ENCODE assay signal across 13 cellular contexts in the genomic region with DNA sequence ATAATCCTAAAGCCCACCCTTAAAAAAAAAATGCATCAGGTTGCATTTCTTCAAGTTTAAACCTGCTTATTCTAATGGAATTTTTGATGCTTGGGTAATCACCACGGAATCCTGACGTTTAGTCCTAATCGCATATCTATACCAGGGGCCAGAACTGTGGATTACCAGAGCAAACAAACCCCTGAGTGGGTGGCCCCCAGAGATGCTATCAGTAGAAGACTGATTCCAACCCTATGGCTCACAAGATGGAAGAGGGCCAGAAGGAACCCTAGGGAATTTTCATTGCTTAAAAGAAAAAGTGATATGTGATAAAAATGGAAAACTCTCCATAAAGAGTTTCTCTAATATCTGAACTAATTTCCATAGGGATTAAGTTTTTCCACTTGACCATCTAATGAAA.
DNase-seq lines count a peak whose midpoint lies in the region; TF ChIP-seq lines count a peak whose summit lies in the region.
"Had no signal": no experiment of that assay in that cellular context is flagged by ENCODE, and none has a peak within 500 bp of the region (broad histone marks: within the 10 kb centered on the region; RNA-seq: fewer than 3 reads in every experiment).

No MANE protein-coding gene starts in this region.

- H3K4me3 ChIP-seq in SJSA1 = no peak overlapping the region
- no peak overlapping the region for H3K4me3 ChIP-seq in fibroblast of villous mesenchyme (ENCODE audit: low read depth, low read length)

- peak overlapping the region; percentile 90 for H3K27ac ChIP-seq in SJSA1

- no peaks in the 10 kb centered on the region for H3K36me3 ChIP-seq in SJSA1

- no peaks in the 10 kb centered on the region for H3K27me3 ChIP-seq in SJSA1 (replicated peaks)

- TF ChIP-seq CTCF in fibroblast of villous mesenchyme (IDR thresholded peaks at IDR 0.05; ENCODE audit: insufficient read depth, low read depth, low read length) (no peak), GM20000 (IDR thresholded peaks at IDR 0.05; ENCODE audit: extremely low read depth, missing control alignments) (no peak)

- peak; percentile 32 for DNase-seq in A172 (ENCODE audit: low spot score)
- peak; percentile 79 for DNase-seq in ELR (ENCODE audit: low read depth)
- DNase-seq in SJSA1 (ENCODE audit: low read depth in 1 of 2, low spot score in 2 of 2) = peak; percentile 93 to 95
- DNase-seq in fibroblast of villous mesenchyme (ENCODE audit: low read depth) = peak; percentile 51
- no peak for DNase-seq in activated CD4-positive, alpha-beta T cell treated with anti-CD3 and anti-CD28 coated beads, Interleukin-2, amount 50 U/mL, for 48 hours
- no peak for DNase-seq in GM20000 (ENCODE audit: low spot score)
- DNase-seq in cerebellar nuclear complex (lab: John Stamatoyannopoulos, UW) = no peak
- DNase-seq in NCI-H510A treated with DMSO at 0.1 percent for 48 hours (lab: John Stamatoyannopoulos, UW) = no peak
- DNase-seq: activated CD4-positive, alpha-beta T cell treated with anti-CD3 and anti-CD28 coated beads, Interleukin-2, amount 10 ng/mL, durations not matched to agents 24 days and 14 days; activated T-cell treated with anti-CD3 and anti-CD28 coated beads, Interleukin-2, amount 50 U/mL, for 4 hours; dermis blood vessel endothelial cell; left ventricle myocardium superior; NCI-H2029 had no signal

- peaks cover 45% of the 10 kb centered on the region for H3K4me1 ChIP-seq in SJSA1 (replicated peaks)

- H3K9me3 ChIP-seq in SJSA1 (replicated peaks) = no peaks in the 10 kb centered on the region

Comparison
In these comparisons a context has a peak if more than half of its experiments do, and no peak if none do; other contexts are left out.
1. DNase-seq: peak in A172 (single experiment), ELR (single experiment), SJSA1 (2 of 2) and fibroblast of villous mesenchyme (single experiment); none in activated CD4-positive, alpha-beta T cell treated with anti-CD3 and anti-CD28 coated beads, Interleukin-2, amount 50 U/mL, for 48 hours (0 of 2), GM20000 (single experiment), cerebellar nuclear complex (0 of 2) and NCI-H510A treated with DMSO at 0.1 percent for 48 hours (single experiment).